In genomic region chr4:11542952-11543351, GRCh38 we compare ENCODE assay signal across 16 cellular contexts.
"Had no signal": no experiment of that assay in that cellular context is flagged by ENCODE, and none has a peak within 500 bp of the region (broad histone marks: within the 10 kb centered on the region; RNA-seq: fewer than 3 reads in every experiment).

No MANE protein-coding gene starts in this region.

- DNase-seq: effector memory CD8-positive, alpha-beta T cell; heart left ventricle; hippocampal formation; mucosa of descending colon; naive thymus-derived CD8-positive, alpha-beta T cell; psoas muscle; retina; right lobe of liver; stimulated activated CD4-positive, alpha-beta T cell treated with anti-CD3 and anti-CD28 coated beads, Interleukin-4, amount 100 ng/mL, for 24 hours; tibial artery; upper lobe of left lung; uterus had no signal

- H3K27me3 ChIP-seq: heart left ventricle, neutrophil, right lobe of liver, tibial artery, upper lobe of left lung, uterus had no signal

- H3K27me3 Mint-ChIP-seq: stimulated activated memory B cell treated with anti-CD40 and anti-IgM and Interleukin-4, amounts not matched to agents 10 μg/mL and 1 μg/mL and 100 μg/mL, for 72 hours; stimulated activated naive CD8-positive, alpha-beta T cell treated with anti-CD3 and anti-CD28 coated beads, Interleukin-15, Interleukin-2, amounts not matched to agents 100 ng/mL and 50 ng/mL, for 24 hours had no signal

- FAIRE-seq: frontal cortex had no signal

- H3K9me3 ChIP-seq: heart left ventricle, mucosa of descending colon, neutrophil, psoas muscle, right lobe of liver, tibial artery, upper lobe of left lung, uterus had no signal

- H3K27ac ChIP-seq: heart left ventricle, neutrophil, psoas muscle, tibial artery, upper lobe of left lung, uterus had no signal

- H3K36me3 ChIP-seq: heart left ventricle, neutrophil, right lobe of liver, tibial artery, upper lobe of left lung, uterus had no signal

- H3K4me3 ChIP-seq: heart left ventricle, mucosa of descending colon, psoas muscle, right lobe of liver, tibial artery, upper lobe of left lung, uterus had no signal

- H3K9me3 Mint-ChIP-seq: effector memory CD8-positive, alpha-beta T cell; naive thymus-derived CD8-positive, alpha-beta T cell; stimulated activated memory B cell treated with anti-CD40 and anti-IgM and Interleukin-4, amounts not matched to agents 10 μg/mL and 1 μg/mL and 100 μg/mL, for 72 hours; stimulated activated naive CD8-positive, alpha-beta T cell treated with anti-CD3 and anti-CD28 coated beads, Interleukin-15, Interleukin-2, amounts not matched to agents 100 ng/mL and 50 ng/mL, for 24 hours had no signal

- H3K4me1 ChIP-seq: psoas muscle, right lobe of liver, tibial artery, upper lobe of left lung, uterus had no signal

- H3K4me3 Mint-ChIP-seq: effector memory CD8-positive, alpha-beta T cell; naive thymus-derived CD8-positive, alpha-beta T cell; stimulated activated memory B cell treated with anti-CD40 and anti-IgM and Interleukin-4, amounts not matched to agents 10 μg/mL and 1 μg/mL and 100 μg/mL, for 72 hours; stimulated activated naive CD8-positive, alpha-beta T cell treated with anti-CD3 and anti-CD28 coated beads, Interleukin-15, Interleukin-2, amounts not matched to agents 100 ng/mL and 50 ng/mL, for 24 hours had no signal

- H3K27ac Mint-ChIP-seq: effector memory CD8-positive, alpha-beta T cell; naive thymus-derived CD8-positive, alpha-beta T cell; stimulated activated naive CD8-positive, alpha-beta T cell treated with anti-CD3 and anti-CD28 coated beads, Interleukin-15, Interleukin-2, amounts not matched to agents 100 ng/mL and 50 ng/mL, for 24 hours had no signal

- ATAC-seq: effector memory CD8-positive, alpha-beta T cell; naive thymus-derived CD8-positive, alpha-beta T cell; psoas muscle had no signal

- H3K36me3 Mint-ChIP-seq: naive thymus-derived CD8-positive, alpha-beta T cell; stimulated activated memory B cell treated with anti-CD40 and anti-IgM and Interleukin-4, amounts not matched to agents 10 μg/mL and 1 μg/mL and 100 μg/mL, for 72 hours had no signal
